Comparison of ENCODE assay signal across 18 cellular contexts in the genomic region with DNA sequence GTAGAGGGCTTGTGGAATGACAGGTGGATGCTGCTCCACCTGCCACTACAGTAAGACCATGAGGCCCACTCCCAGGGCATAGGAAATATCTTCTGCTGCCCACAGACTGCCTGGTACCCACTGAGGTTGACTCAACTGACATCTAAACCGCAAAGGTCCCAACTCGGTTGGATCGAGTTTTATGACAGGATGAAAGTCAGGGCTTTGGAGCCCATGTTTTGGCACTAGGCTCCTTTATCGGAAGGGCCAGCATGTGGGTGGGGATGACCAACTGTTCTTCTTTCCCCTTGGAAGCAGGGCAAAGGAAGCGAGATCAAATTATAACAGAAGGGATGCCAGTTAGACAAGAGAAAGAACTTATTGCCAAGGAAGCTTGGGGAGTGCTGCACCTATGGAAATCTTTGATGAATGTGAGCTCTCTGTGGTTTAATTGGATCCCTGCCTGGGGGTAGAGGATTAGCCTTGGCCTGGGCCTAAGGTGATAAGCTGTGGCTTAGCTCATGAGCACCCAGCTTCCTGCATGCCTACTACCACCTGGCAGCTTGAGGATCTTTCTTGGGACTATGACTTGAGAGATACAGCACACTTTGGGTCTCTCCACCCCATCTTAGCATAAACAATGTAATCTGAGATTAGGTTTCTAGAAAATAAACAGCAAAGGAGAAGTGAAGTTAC.
"Had no signal": no experiment of that assay in that cellular context is flagged by ENCODE, and none has a peak within 500 bp of the region (broad histone marks: within the 10 kb centered on the region; RNA-seq: fewer than 3 reads in every experiment).

No MANE protein-coding gene starts in this region.

- H3K27ac Mint-ChIP-seq: activated CD4-positive, alpha-beta T cell treated with anti-CD3 and anti-CD28 coated beads, Interleukin-2, amount 10 ng/mL, durations not matched to agents 24 days and 14 days; activated CD8-positive, alpha-beta T cell treated with anti-CD3 and anti-CD28 coated beads, Interleukin-2, amount 10 ng/mL, durations not matched to agents 7 days and 5 days; activated naive CD4-positive, alpha-beta T cell treated with anti-CD3 and anti-CD28 coated beads for 36 hours; activated T-cell treated with anti-CD3 and anti-CD28 coated beads, Interleukin-2, amount 50 U/mL, for 24 hours; brain had no signal

- H3K36me3 Mint-ChIP-seq: brain had no signal

- H3K4me1 ChIP-seq: gastroesophageal sphincter had no signal

- DNase-seq: activated CD4-positive, alpha-beta T cell treated with anti-CD3 and anti-CD28 coated beads, Interleukin-2, amount 10 ng/mL, durations not matched to agents 24 days and 14 days; activated CD8-positive, alpha-beta T cell treated with anti-CD3 and anti-CD28 coated beads, Interleukin-2, amount 10 ng/mL, durations not matched to agents 7 days and 5 days; activated naive CD4-positive, alpha-beta T cell treated with anti-CD3 and anti-CD28 coated beads for 36 hours; activated T-cell treated with anti-CD3 and anti-CD28 coated beads, Interleukin-2, amount 50 U/mL, for 24 hours; cerebellar nuclear complex; cortex of kidney; effector CD4-positive, alpha-beta T cell; heart right ventricle; kidney glomerular epithelial cell; left ventricle myocardium inferior; mammary epithelial cell; occipital lobe; posterior cingulate gyrus; retina; stimulated activated naive CD4-positive, alpha-beta T cell; T-helper 9 cell had no signal

- H3K36me3 ChIP-seq: gastroesophageal sphincter, heart right ventricle, left ventricle myocardium inferior had no signal

- H3K27ac ChIP-seq: gastroesophageal sphincter, heart right ventricle, left ventricle myocardium inferior had no signal

- H3K4me3 ChIP-seq: gastroesophageal sphincter, heart right ventricle, left ventricle myocardium inferior had no signal

- H3K4me1 Mint-ChIP-seq: activated CD4-positive, alpha-beta T cell treated with anti-CD3 and anti-CD28 coated beads, Interleukin-2, amount 10 ng/mL, durations not matched to agents 24 days and 14 days had no signal

- H3K9me3 Mint-ChIP-seq: activated CD4-positive, alpha-beta T cell treated with anti-CD3 and anti-CD28 coated beads, Interleukin-2, amount 10 ng/mL, durations not matched to agents 24 days and 14 days; activated naive CD4-positive, alpha-beta T cell treated with anti-CD3 and anti-CD28 coated beads for 36 hours; activated T-cell treated with anti-CD3 and anti-CD28 coated beads, Interleukin-2, amount 50 U/mL, for 24 hours; brain had no signal

- H3K9me3 ChIP-seq: gastroesophageal sphincter, heart right ventricle, left ventricle myocardium inferior had no signal

- H3K4me3 Mint-ChIP-seq: activated CD4-positive, alpha-beta T cell treated with anti-CD3 and anti-CD28 coated beads, Interleukin-2, amount 10 ng/mL, durations not matched to agents 24 days and 14 days; activated CD8-positive, alpha-beta T cell treated with anti-CD3 and anti-CD28 coated beads, Interleukin-2, amount 10 ng/mL, durations not matched to agents 7 days and 5 days; activated naive CD4-positive, alpha-beta T cell treated with anti-CD3 and anti-CD28 coated beads for 36 hours; activated T-cell treated with anti-CD3 and anti-CD28 coated beads, Interleukin-2, amount 50 U/mL, for 24 hours; brain had no signal
